Comparison of ENCODE assay signal across 15 cellular contexts in the genomic region with DNA sequence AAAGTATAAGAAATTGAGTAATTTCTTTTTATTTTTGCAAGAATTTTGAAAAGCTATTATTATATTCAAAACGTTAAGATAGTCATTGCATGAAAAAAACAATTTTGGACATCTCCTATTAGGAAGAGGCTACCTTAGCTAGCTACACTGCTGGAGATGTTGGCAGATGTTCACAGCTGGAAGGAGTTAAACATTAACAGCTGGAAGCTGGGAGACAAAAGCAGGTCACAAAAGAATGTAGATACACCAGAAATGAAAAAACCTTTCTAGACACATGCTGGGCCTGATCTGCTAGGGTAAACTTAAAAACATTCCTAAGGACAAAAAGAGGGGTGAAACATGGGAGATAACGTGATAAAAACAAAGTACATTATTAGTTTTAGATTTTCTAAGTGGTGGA.
"Had no signal": no experiment of that assay in that cellular context is flagged by ENCODE, and none has a peak within 500 bp of the region (broad histone marks: within the 10 kb centered on the region; RNA-seq: fewer than 3 reads in every experiment).

No MANE protein-coding gene starts in this region.

- H3K27me3 ChIP-seq: ascending aorta, cardiac muscle cell, colonic mucosa, gastroesophageal sphincter, pancreas, stomach had no signal

- H3K4me3 ChIP-seq: ascending aorta, cardiac muscle cell, colonic mucosa, gastroesophageal sphincter, left ventricle myocardium inferior, pancreas, skin epidermis, stomach, thoracic aorta had no signal

- H3K27ac Mint-ChIP-seq: activated CD4-positive, alpha-beta memory T cell treated with anti-CD3 and anti-CD28 coated beads for 36 hours had no signal

- H3K4me1 ChIP-seq: colonic mucosa had no signal

- H3K4me3 Mint-ChIP-seq: activated CD4-positive, alpha-beta memory T cell treated with anti-CD3 and anti-CD28 coated beads for 36 hours; neural crest cell had no signal

- H3K36me3 ChIP-seq: colonic mucosa had no signal

- H3K9me3 ChIP-seq: ascending aorta, colonic mucosa, gastroesophageal sphincter, left ventricle myocardium inferior, pancreas, stomach, thoracic aorta had no signal

- DNase-seq: activated CD4-positive, alpha-beta memory T cell treated with anti-CD3 and anti-CD28 coated beads for 36 hours; activated T-cell treated with anti-CD3 and anti-CD28 coated beads, Interleukin-2, amount 50 U/mL, for 48 hours; colonic mucosa; effector memory CD4-positive, alpha-beta T cell; islet precursor cell; left ventricle myocardium inferior; pancreas; retina; stomach had no signal

- H3K27me3 Mint-ChIP-seq: activated CD4-positive, alpha-beta memory T cell treated with anti-CD3 and anti-CD28 coated beads for 36 hours had no signal

- H3K9me3 Mint-ChIP-seq: activated CD4-positive, alpha-beta memory T cell treated with anti-CD3 and anti-CD28 coated beads for 36 hours; neural crest cell had no signal

- ATAC-seq: gastroesophageal sphincter, pancreas had no signal
